In the genomic region with DNA sequence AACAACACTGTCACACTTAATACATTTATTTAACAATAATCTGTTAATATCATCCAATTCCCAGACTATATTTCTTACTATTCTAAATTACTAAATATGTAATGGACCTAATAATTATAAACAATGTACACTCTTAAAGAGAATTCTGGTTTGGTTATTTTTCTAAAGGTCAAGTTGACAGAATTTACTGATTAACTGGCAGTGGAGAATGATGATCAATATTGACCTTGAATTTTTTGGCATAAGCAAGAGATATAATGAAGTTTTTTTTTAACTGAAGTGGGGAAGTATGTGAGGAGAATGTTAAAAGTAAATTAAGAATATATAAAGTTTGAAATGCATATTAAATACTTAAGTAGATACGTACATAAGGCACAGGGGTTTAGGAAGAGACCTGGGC, we compare ENCODE assay signal across 21 cellular contexts.
"Had no signal": no experiment of that assay in that cellular context is flagged by ENCODE, and none has a peak within 500 bp of the region (broad histone marks: within the 10 kb centered on the region; RNA-seq: fewer than 3 reads in every experiment).

No MANE protein-coding gene starts in this region.

- H3K4me3 ChIP-seq: coronary artery, dorsolateral prefrontal cortex, esophagus muscularis mucosa, gastrocnemius medialis, heart right ventricle, left ventricle myocardium inferior, lower lobe of right lung, mucosa of descending colon had no signal

- DNase-seq: dermis blood vessel endothelial cell; dorsolateral prefrontal cortex; effector CD4-positive, alpha-beta T cell; effector memory CD4-positive, alpha-beta T cell; foreskin keratinocyte; gastrocnemius medialis; glutamatergic neuron; head of caudate nucleus; heart right ventricle; hippocampal formation; left cardiac atrium; left ventricle myocardium inferior; lower lobe of right lung; mesenchymal stem cell; mucosa of descending colon had no signal

- H3K9me3 ChIP-seq: esophagus muscularis mucosa, gastrocnemius medialis, left ventricle myocardium inferior, lower lobe of right lung, mucosa of descending colon had no signal

- ATAC-seq: foreskin keratinocyte, gastrocnemius medialis, heart right ventricle, left cardiac atrium, lower lobe of right lung, mucosa of descending colon had no signal

- H3K36me3 ChIP-seq: esophagus muscularis mucosa, gastrocnemius medialis, heart right ventricle, left ventricle myocardium inferior, lower lobe of right lung had no signal

- H3K4me1 ChIP-seq: gastrocnemius medialis, heart right ventricle, left ventricle myocardium inferior, lower lobe of right lung had no signal

- H3K27me3 ChIP-seq: dorsolateral prefrontal cortex, esophagus muscularis mucosa, foreskin keratinocyte, gastrocnemius medialis, heart right ventricle had no signal

- FAIRE-seq: colon, endothelial cell of umbilical vein, islet of Langerhans, keratinocyte had no signal

- H3K27ac ChIP-seq: coronary artery, dorsolateral prefrontal cortex, foreskin keratinocyte, gastrocnemius medialis, heart right ventricle, left ventricle myocardium inferior, lower lobe of right lung had no signal
